In the genomic region with DNA sequence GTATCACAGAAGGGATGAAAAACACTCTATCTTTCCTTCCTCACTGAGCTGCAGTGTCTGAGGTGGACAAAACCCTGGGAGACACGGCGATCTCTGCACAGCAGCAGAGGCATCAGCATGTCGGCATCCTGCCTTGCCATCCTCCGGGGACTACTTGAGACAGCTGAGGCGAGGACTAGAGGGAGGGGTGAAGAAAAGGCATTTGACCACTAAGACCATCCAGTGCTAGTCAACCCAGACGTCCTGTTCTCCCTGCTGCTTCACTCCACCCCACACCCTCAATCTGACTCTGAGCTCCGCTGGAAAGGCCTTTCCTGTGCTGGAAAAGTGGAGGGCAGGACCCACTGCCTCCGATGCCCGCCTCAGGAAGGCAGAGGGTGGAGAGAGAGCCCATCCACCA, we compare ENCODE assay signal across 16 cellular contexts.
DNase-seq lines count a peak whose midpoint lies in the region; ATAC-seq and TF ChIP-seq lines count a peak whose summit lies in the region.
"Had no signal": no experiment of that assay in that cellular context is flagged by ENCODE, and none has a peak within 500 bp of the region (broad histone marks: within the 10 kb centered on the region; RNA-seq: fewer than 3 reads in every experiment).

No MANE protein-coding gene starts in this region.

- H3K27ac ChIP-seq in BLaER1 (peak overlapping the region; percentile 39; the same call in 1 of the 2 replicates), OCI-LY1 (ENCODE audit: low read depth, low read length, poor library complexity, severe bottlenecking) (peak overlapping the region; percentile 70), cardiac muscle cell (peak overlapping the region; percentile 48), trophoblast cell (ENCODE audit: low read depth, low read length) (no peak overlapping the region)

- no peak overlapping the region for H2BK5ac ChIP-seq in trophoblast cell (ENCODE audit: low read depth, low read length, poor library complexity)

- no peak overlapping the region for H3K4me3 ChIP-seq in BLaER1
- H3K4me3 ChIP-seq in OCI-LY1 (ENCODE audit: low read depth, low read length, poor library complexity, severe bottlenecking): no peak overlapping the region
- no peak overlapping the region for H3K4me3 ChIP-seq in cardiac muscle cell
- no peak overlapping the region for H3K4me3 ChIP-seq in trophoblast cell (ENCODE audit: low read depth, low read length)

- peaks cover 42% of the 10 kb centered on the region for H3K79me2 ChIP-seq in OCI-LY1 (ENCODE audit: insufficient read depth, low read length)
- H3K79me2 ChIP-seq in trophoblast cell (ENCODE audit: control insufficient read depth, insufficient read depth, low read length, poor library complexity): peaks cover 2% of the 10 kb centered on the region

- H3K4me1 ChIP-seq in BLaER1 (peaks cover 34% of the 10 kb centered on the region), OCI-LY1 (ENCODE audit: insufficient read depth, low read length, severe bottlenecking) (peaks cover 38% of the 10 kb centered on the region), cardiac muscle cell (ENCODE audit: low read depth) (peaks cover 7% of the 10 kb centered on the region), trophoblast cell (ENCODE audit: control insufficient read depth in 1 of 2, insufficient read depth in 2 of 2, low read length in 2 of 2) (peaks cover 3 to 7% of the 10 kb centered on the region in 2 experiments)

- no peak for TF ChIP-seq POLR2A in erythroblast (IDR thresholded peaks at IDR 0.05; ENCODE audit: low read length)

- no peaks in the 10 kb centered on the region for H3K9me2 ChIP-seq in OCI-LY1 (ENCODE audit: low read depth, low read length)

- H3K18ac ChIP-seq in trophoblast cell (ENCODE audit: low read length): peak overlapping the region; percentile 22

- H3K9me3 ChIP-seq in BLaER1 (no peaks in the 10 kb centered on the region), OCI-LY1 (ENCODE audit: low read length) (no peaks in the 10 kb centered on the region), cardiac muscle cell (ENCODE audit: low read depth) (no peaks in the 10 kb centered on the region), trophoblast cell (ENCODE audit: insufficient read depth, low read depth, low read length) (peaks cover 2% of the 10 kb centered on the region)

- no peak for TF ChIP-seq CTCF in OCI-LY1 (IDR thresholded peaks at IDR 0.05; ENCODE audit: low read length)
- TF ChIP-seq CTCF in cardiac muscle cell (IDR thresholded peaks at IDR 0.05; ENCODE audit: low read depth, low read length): no peak

- no peak overlapping the region for H4K91ac ChIP-seq in trophoblast cell (ENCODE audit: low read depth, low read length)

- H3K36me3 ChIP-seq in BLaER1 (peaks cover 66% of the 10 kb centered on the region), OCI-LY1 (ENCODE audit: insufficient read depth, low read length) (peaks cover 47% of the 10 kb centered on the region), cardiac muscle cell (peaks cover 2% of the 10 kb centered on the region), trophoblast cell (ENCODE audit: control insufficient read depth in 1 of 2, insufficient read depth in 2 of 2, low read length in 2 of 2) (peaks cover 8 to 13% of the 10 kb centered on the region in 2 experiments)

- no peak overlapping the region for H2AFZ ChIP-seq in OCI-LY1 (ENCODE audit: low read length)
- no peak overlapping the region for H2AFZ ChIP-seq in trophoblast cell (ENCODE audit: insufficient read depth, low read length, poor library complexity)

- no peak overlapping the region for H2BK120ac ChIP-seq in trophoblast cell (ENCODE audit: insufficient read depth, low read length, poor library complexity)

- H4K12ac ChIP-seq in trophoblast cell (ENCODE audit: low read depth, low read length): no peak overlapping the region

- H3K23ac ChIP-seq in trophoblast cell (ENCODE audit: low read length): no peak overlapping the region

- no peaks in the 10 kb centered on the region for H3F3A ChIP-seq in OCI-LY1 (ENCODE audit: insufficient read depth, low read length)

- no peaks in the 10 kb centered on the region for H3K79me1 ChIP-seq in trophoblast cell (ENCODE audit: low read length)

- H4K20me1 ChIP-seq in BLaER1 (peaks cover 100% of the 10 kb centered on the region), OCI-LY1 (ENCODE audit: insufficient read depth, low read length) (no peaks in the 10 kb centered on the region)

- H3K4me2 ChIP-seq in BLaER1: peak overlapping the region; percentile 63
- H3K4me2 ChIP-seq in OCI-LY1 (ENCODE audit: low read length): peak overlapping the region; percentile 31; the same call in 1 of the 2 replicates
- no peak overlapping the region for H3K4me2 ChIP-seq in trophoblast cell (ENCODE audit: low read length)

- no peak for ATAC-seq in HG02938 (IDR thresholded peaks at IDR 0.05; ENCODE audit: unreplicated experiment)
- ATAC-seq: activated CD4-positive, CD25-positive, alpha-beta regulatory T cell treated with anti-CD3 and anti-CD28 coated beads, Interleukin-2, amount 50 U/mL, for 24 hours; activated naive CD4-positive, alpha-beta T cell treated with anti-CD3 and anti-CD28 coated beads, Interleukin-2, amount 50 U/mL, for 72 hours had no signal

- H3K27me3 ChIP-seq in BLaER1: no peaks in the 10 kb centered on the region
- H3K27me3 ChIP-seq in OCI-LY1 (ENCODE audit: insufficient read depth, low read length): no peaks in the 10 kb centered on the region
- H3K27me3 ChIP-seq in cardiac muscle cell: no peaks in the 10 kb centered on the region
- H3K27me3 ChIP-seq in trophoblast cell (ENCODE audit: insufficient read depth, low read length): no peaks in the 10 kb centered on the region

- no peak overlapping the region for H2BK12ac ChIP-seq in trophoblast cell (ENCODE audit: low read length)

- no peak overlapping the region for H3K14ac ChIP-seq in trophoblast cell (ENCODE audit: low read length)

- no peak overlapping the region for H2AK5ac ChIP-seq in trophoblast cell (ENCODE audit: low read length)

- H3K4ac ChIP-seq in trophoblast cell (ENCODE audit: low read depth, low read length): no peak overlapping the region

- H4K8ac ChIP-seq in trophoblast cell (ENCODE audit: low read depth, low read length): no peak overlapping the region

- DNase-seq in cardiac muscle cell (ENCODE audit: low read depth in 1 of 2, low spot score in 1 of 2): no peak
- no peak for DNase-seq in trophoblast cell
- no peak for DNase-seq in NCI-H1417 (lab: John Stamatoyannopoulos, UW)
- no peak for DNase-seq in erythroblast (lab: John Stamatoyannopoulos, UW)
- DNase-seq in NCI-H2171 (lab: John Stamatoyannopoulos, UW): no peak
- DNase-seq: DMS153; Karpas-422; kidney glomerular epithelial cell; NCI-H1694 treated with DMSO at 0.1 percent for 48 hours; stimulated activated naive CD4-positive, alpha-beta T cell treated with Interleukin-2 at 50 U/mL for 16 hours; T-helper 1 cell had no signal

- no CpG with 5 or more reads among the region's 9 CpGs for WGBS in trophoblast cell (ENCODE audit: extremely low coverage, insufficient coverage, insufficient read length)

- peak overlapping the region; percentile 21; the same call in 1 of the 2 replicates for H3K9ac ChIP-seq in BLaER1
- H3K9ac ChIP-seq in OCI-LY1 (ENCODE audit: low read length): peak overlapping the region; percentile 20; the same call in 1 of the 2 replicates
- H3K9ac ChIP-seq in trophoblast cell (ENCODE audit: low read length): no peak overlapping the region
